In genomic region chr2:42249887-42250286, GRCh38 we compare ENCODE assay signal across 10 cellular contexts.
DNase-seq lines count a peak whose midpoint lies in the region; ATAC-seq, FAIRE-seq and TF ChIP-seq lines count a peak whose summit lies in the region.
"Had no signal": no experiment of that assay in that cellular context is flagged by ENCODE, and none has a peak within 500 bp of the region (broad histone marks: within the 10 kb centered on the region; RNA-seq: fewer than 3 reads in every experiment).

No MANE protein-coding gene starts in this region.

- H3K4me1 ChIP-seq in HEK293 (ENCODE audit: control insufficient read depth, insufficient read depth, low read length), result peaks cover 10% of the 10 kb centered on the region
- H3K4me1 ChIP-seq in pancreas, result peaks cover 3 to 26% (median 17%) of the 10 kb centered on the region in 3 donors
- H3K4me1 ChIP-seq: ascending aorta had no signal

- H3K36me3 ChIP-seq in HEK293 (ENCODE audit: control insufficient read depth in 2 of 2, insufficient read depth in 1 of 2, low read length in 2 of 2) (peaks cover 0 to 3% of the 10 kb centered on the region in 2 experiments; a peak in 2 of 3 replicates), pancreas (no peaks in the 10 kb centered on the region)

- no peaks in the 10 kb centered on the region for H3K9me3 ChIP-seq in HEK293 (ENCODE audit: control insufficient read depth, insufficient read depth, low read depth, low read length)
- H3K9me3 ChIP-seq in pancreas, result no peaks in the 10 kb centered on the region
- H3K9me3 ChIP-seq: ascending aorta had no signal

- H3K4me3 ChIP-seq in HEK293 (ENCODE audit: low read depth, low read length), result no peak overlapping the region
- H3K4me3 ChIP-seq in pancreas, result no peak overlapping the region
- H3K4me3 ChIP-seq: ascending aorta had no signal

- H3K27me3 ChIP-seq in pancreas, result no peaks in the 10 kb centered on the region
- H3K27me3 ChIP-seq: ascending aorta had no signal

- POLR2A ChIA-PET in HEK293 (lab: Yijun Ruan, JAX), result no interaction called here

- no peak overlapping the region for H3K27ac ChIP-seq in HEK293 (ENCODE audit: extremely low read depth, low read depth, low read length)
- H3K27ac ChIP-seq in pancreas, result peak overlapping the region in 2 of 4 donors; percentile 68 to 69
- H3K27ac ChIP-seq: ascending aorta had no signal

- intact Hi-C loops in pancreas (cut with DNase I), result no loop called here

- in situ Hi-C loops in ACHN (cut with HindIII; ENCODE audit: low pct_ligation_motif_present, low pct_unique_long_range_greater_than_20kb, low sequenced_read_pairs), result no loop called here

- peak; percentile 89 to 92 (median 91) for ATAC-seq in pancreas
- ATAC-seq in GM18520 (IDR thresholded peaks at IDR 0.05; ENCODE audit: unreplicated experiment), result no peak

- 4 to 5% methylated on average over 3 of the region's 3 CpGs for WGBS in pancreas, 2 donors

- FAIRE-seq in endometrium (lab: Jason Lieb, UNC), result peak; percentile 70
- peak; percentile 81 for FAIRE-seq in pancreas (lab: Jason Lieb, UNC)

- TF ChIP-seq CTCF in HEK293 (tag by site-specific recombination; IDR thresholded peaks at IDR 0.05), result no peak
- no peak for TF ChIP-seq CTCF in pancreas (IDR thresholded peaks at IDR 0.05)

- peak; percentile 70 for DNase-seq in NCI-H345 (lab: John Stamatoyannopoulos, UW)
- peak in 3 of 6 donors; percentile 51 to 59 (median 56) for DNase-seq in pancreas
- no peak for DNase-seq in ACHN
- no peak for DNase-seq in NOMO-1 treated with DMSO at 0.1 percent for 48 hours (lab: John Stamatoyannopoulos, UW; ENCODE audit: unreplicated experiment)
- DNase-seq in stimulated activated CD4-positive, alpha-beta T cell treated with anti-CD3 and anti-CD28 coated beads, Interleukin-2, amount 100 ng/mL, for 48 hours, result no peak
- DNase-seq: head of caudate nucleus had no signal

- CTCF ChIA-PET in HEK293 (lab: Yijun Ruan, JAX), result interaction anchor here (0.5 to 1.2 kb wide), 4 partner anchors 11 to 395 kb away, joined by 3 to 4 read pairs (median 4); no protein-coding TSS in a partner anchor

TF ChIP-seq in HEK293, 187 proteins besides CTCF, POLR2A, EP300 and RAD21 (continues in another document):
- 0 out of 2 replicates have a peak, but pooled peaks have one; percentile 33 for TF ChIP-seq TSHZ1 (tag by site-specific recombination; IDR thresholded peaks at IDR 0.05; ENCODE audit: borderline replicate concordance)
- TF ChIP-seq ZNF18 (tag by site-specific recombination; IDR thresholded peaks at IDR 0.05), result peak; percentile 65; the same call in 1 of the 2 replicates
- TF ChIP-seq ZSCAN30 (tag by site-specific recombination; IDR thresholded peaks at IDR 0.05), result 0 out of 2 replicates have a peak, but pooled peaks have one; percentile 13
- TF ChIP-seq OSR2 (tag by site-specific recombination; IDR thresholded peaks at IDR 0.05), result peak; percentile 94
- TF ChIP-seq GLIS1 (tag by site-specific recombination; IDR thresholded peaks at IDR 0.05), result 0 out of 2 replicates have a peak, but pooled peaks have one; percentile 11
- TF ChIP-seq ZBTB21 (tag by site-specific recombination; IDR thresholded peaks at IDR 0.05), result 0 out of 2 replicates have a peak, but pooled peaks have one; percentile 31
- TF ChIP-seq TRIM28 (IDR thresholded peaks at IDR 0.05; ENCODE audit: borderline replicate concordance, low read length), result 0 out of 2 replicates have a peak, but pooled peaks have one; percentile 35
- peak; percentile 61 for TF ChIP-seq FEZF1 (tag by site-specific recombination; IDR thresholded peaks at IDR 0.05)
- no peak for TF ChIP-seq OVOL3 (tag by site-specific recombination; IDR thresholded peaks at IDR 0.05)
- TF ChIP-seq ZIC2 (tag by site-specific recombination; IDR thresholded peaks at IDR 0.05), result peak; percentile 30; the same call in 1 of the 2 replicates
- TF ChIP-seq MEIS1 (CRISPR knock-in tag; IDR thresholded peaks at IDR 0.05; ENCODE audit: borderline replicate concordance), result 0 out of 2 replicates have a peak, but pooled peaks have one; percentile 64
- peak; percentile 41; the same call in 1 of the 2 replicates for TF ChIP-seq ZNF629 (tag by site-specific recombination; IDR thresholded peaks at IDR 0.05)
- peak; percentile 83 for TF ChIP-seq SP7 (tag by site-specific recombination; IDR thresholded peaks at IDR 0.05)
- peak; percentile 53 for TF ChIP-seq ZNF843 (tag by site-specific recombination; IDR thresholded peaks at IDR 0.05)
- 0 out of 2 replicates have a peak, but pooled peaks have one; percentile 16 for TF ChIP-seq PRDM4 (tag by site-specific recombination; IDR thresholded peaks at IDR 0.05)
- TF ChIP-seq ZNF600 (tag by site-specific recombination; IDR thresholded peaks at IDR 0.05), result no peak
- TF ChIP-seq SCRT2 (tag by site-specific recombination; IDR thresholded peaks at IDR 0.05), result peak; percentile 42; the same call in 1 of the 2 replicates
- peak; percentile 80 for TF ChIP-seq IKZF3 (tag by site-specific recombination; IDR thresholded peaks at IDR 0.05)
- 0 out of 2 replicates have a peak, but pooled peaks have one; percentile 51 for TF ChIP-seq ZNF660 (tag by site-specific recombination; IDR thresholded peaks at IDR 0.05)
